In genomic region chr9:127965953-127966352, GRCh38 we compare ENCODE assay signal across 9 cellular contexts. TPM values are rescaled to one million over a fixed set of nuclear protein-coding genes. Genes with fewer than 3 reads are reported as not detected.
DNase-seq lines count a peak whose midpoint lies in the region; ATAC-seq and TF ChIP-seq lines count a peak whose summit lies in the region.
"Had no signal": no experiment of that assay in that cellular context is flagged by ENCODE, and none has a peak within 500 bp of the region (broad histone marks: within the 10 kb centered on the region; RNA-seq: fewer than 3 reads in every experiment).

No MANE protein-coding gene starts in this region.

- H3K4me3 ChIP-seq in iPS-18a (ENCODE audit: low read length) (no peak overlapping the region), smooth muscle cell (no peak overlapping the region), WERI-Rb-1 (ENCODE audit: low read depth, low read length) (no peak overlapping the region)

- H3F3A ChIP-seq in smooth muscle cell (ENCODE audit: low read depth) = peaks cover 23% of the 10 kb centered on the region

- peak; percentile 38 for DNase-seq in HT-29 (ENCODE audit: low spot score)
- DNase-seq in smooth muscle cell (lab: John Stamatoyannopoulos, UW; ENCODE audit: unreplicated experiment) = no peak
- DNase-seq in LoVo (ENCODE audit: low spot score) = no peak
- DNase-seq in WERI-Rb-1 = no peak
- DNase-seq in activated effector memory CD4-positive, alpha-beta T cell treated with Interleukin-2 at 50 U/mL for 16 hours = no peak
- DNase-seq: activated effector memory CD4-positive, alpha-beta T cell treated with anti-CD3 and anti-CD28 coated beads, Interleukin-2, amount 50 U/mL, for 16 hours had no signal

- H2AFZ ChIP-seq in smooth muscle cell (ENCODE audit: low read depth) = no peak overlapping the region

- peaks cover 58% of the 10 kb centered on the region for H3K4me1 Mint-ChIP-seq in activated T-helper 17 cell treated with anti-CD3 and anti-CD28 coated beads, Interleukin-2, amount 50 U/mL, for 72 hours

- no peak for ATAC-seq in activated T-helper 17 cell treated with anti-CD3 and anti-CD28 coated beads, Interleukin-2, amount 50 U/mL, for 72 hours (replicated peaks)
- ATAC-seq in GM18519 (IDR thresholded peaks at IDR 0.05; ENCODE audit: low FRiP score, unreplicated experiment) = no peak

- peaks cover 73% of the 10 kb centered on the region for H3K79me2 ChIP-seq in smooth muscle cell (ENCODE audit: low read depth)

- H3K9ac ChIP-seq in iPS-18a (ENCODE audit: low read length) (peak overlapping the region; percentile 1), smooth muscle cell (ENCODE audit: low read depth) (peak overlapping the region; percentile 75)

- H3K27me3 Mint-ChIP-seq in activated T-helper 17 cell treated with anti-CD3 and anti-CD28 coated beads, Interleukin-2, amount 50 U/mL, for 72 hours = no peaks in the 10 kb centered on the region

- H3K9me3 Mint-ChIP-seq in activated T-helper 17 cell treated with anti-CD3 and anti-CD28 coated beads, Interleukin-2, amount 50 U/mL, for 72 hours = no peaks in the 10 kb centered on the region

- peak overlapping the region; percentile 88 for H3K27ac Mint-ChIP-seq in activated T-helper 17 cell treated with anti-CD3 and anti-CD28 coated beads, Interleukin-2, amount 50 U/mL, for 72 hours

- no peak for TF ChIP-seq CTCF in smooth muscle cell (IDR thresholded peaks at IDR 0.05; ENCODE audit: borderline replicate concordance, insufficient read depth, poor library complexity, severe bottlenecking)
- TF ChIP-seq CTCF in WERI-Rb-1 (IDR thresholded peaks at IDR 0.05; ENCODE audit: low read depth, low read length) = no peak

- no peaks in the 10 kb centered on the region for H3K27me3 ChIP-seq in iPS-18a (ENCODE audit: control insufficient read depth, insufficient read depth, low read length)
- no peaks in the 10 kb centered on the region for H3K27me3 ChIP-seq in smooth muscle cell (ENCODE audit: low read depth)
- no peaks in the 10 kb centered on the region for H3K27me3 ChIP-seq in WERI-Rb-1 (ENCODE audit: insufficient read depth, low read depth, severe bottlenecking)

- H3K36me3 ChIP-seq in iPS-18a (ENCODE audit: control insufficient read depth, low read depth, low read length) (no peaks in the 10 kb centered on the region), smooth muscle cell (ENCODE audit: low read depth) (no peaks in the 10 kb centered on the region), WERI-Rb-1 (peaks cover 13% of the 10 kb centered on the region)

- peaks cover 9% of the 10 kb centered on the region for H4K20me1 ChIP-seq in smooth muscle cell (ENCODE audit: low read depth)

- peaks cover 12% of the 10 kb centered on the region for H3K36me3 Mint-ChIP-seq in activated T-helper 17 cell treated with anti-CD3 and anti-CD28 coated beads, Interleukin-2, amount 50 U/mL, for 72 hours (ENCODE audit: low read depth)

- peak overlapping the region; percentile 5 for H3K4me2 ChIP-seq in smooth muscle cell

- H3K9me3 ChIP-seq in iPS-18a (ENCODE audit: control insufficient read depth, low read depth, low read length) = no peaks in the 10 kb centered on the region
- H3K9me3 ChIP-seq in smooth muscle cell (replicated peaks; ENCODE audit: low read depth) = no peaks in the 10 kb centered on the region
- H3K9me3 ChIP-seq in WERI-Rb-1 (ENCODE audit: severe bottlenecking) = no peaks in the 10 kb centered on the region

- H3K4me1 ChIP-seq in iPS-18a (ENCODE audit: control insufficient read depth, low read depth, low read length) (peaks cover 10% of the 10 kb centered on the region), smooth muscle cell (ENCODE audit: low read depth) (peaks cover 20% of the 10 kb centered on the region)

- WGBS in smooth muscle cell (ENCODE audit: low lambda C conversion rate) = 82% methylated on average over 6 of the region's 6 CpGs

- H3K4me3 Mint-ChIP-seq in activated T-helper 17 cell treated with anti-CD3 and anti-CD28 coated beads, Interleukin-2, amount 50 U/mL, for 72 hours = peak overlapping the region; percentile 96

- H3K27ac ChIP-seq in iPS-18a (ENCODE audit: low read length) (peak overlapping the region; percentile 18), smooth muscle cell (ENCODE audit: low read depth) (peak overlapping the region; percentile 98), WERI-Rb-1 (no peak overlapping the region)

RNA-seq across cellular contexts. Expression of gene EEIG1, which starts 14.8 kb away (rescaled TPM):
- 36.0 and 45.3 TPM in 2 replicates for total RNA-seq in HT-29 (2014; rRNA removed; shearing (Covaris generic))
- total RNA-seq in activated T-helper 17 cell treated with anti-CD3 and anti-CD28 coated beads, Interleukin-2, amount 50 U/mL, for 72 hours = 10 to 100 TPM; 29.6 to 37.8 TPM
- total RNA-seq in smooth muscle cell = 9.2 and 21.2 TPM in 2 replicates
- 18.1 and 19.4 TPM in 2 replicates for polyA plus RNA-seq in smooth muscle cell

RNA-seq across cellular contexts. Expression of gene DPM2, which starts 28.3 kb away (rescaled TPM):
- total RNA-seq in HT-29 (2014; rRNA removed; shearing (Covaris generic)) = 44.3 and 47.0 TPM in 2 replicates
- 10 to 100 TPM; 29.4 to 54.5 TPM for total RNA-seq in activated T-helper 17 cell treated with anti-CD3 and anti-CD28 coated beads, Interleukin-2, amount 50 U/mL, for 72 hours
- total RNA-seq in smooth muscle cell = 23.6 and 26.0 TPM in 2 replicates
- polyA plus RNA-seq in smooth muscle cell = 68.5 and 72.8 TPM in 2 replicates

RNA-seq across cellular contexts. Expression of gene PIP5KL1, which starts 35.4 kb away (rescaled TPM):
- total RNA-seq in HT-29 (2014; rRNA removed; shearing (Covaris generic)) = 1.2 and 3.8 TPM in 2 replicates
- 1 to 10 TPM; 2.6 to 3.7 TPM for total RNA-seq in activated T-helper 17 cell treated with anti-CD3 and anti-CD28 coated beads, Interleukin-2, amount 50 U/mL, for 72 hours
- 1.1 and 9.2 TPM in 2 replicates for total RNA-seq in smooth muscle cell
- polyA plus RNA-seq in smooth muscle cell = 2.7 and 9.7 TPM in 2 replicates

RNA-seq across cellular contexts. Expression of gene ST6GALNAC4, which starts 49.1 kb away (rescaled TPM):
- 60.1 and 84.2 TPM in 2 replicates for total RNA-seq in HT-29 (2014; rRNA removed; shearing (Covaris generic))
- total RNA-seq in activated T-helper 17 cell treated with anti-CD3 and anti-CD28 coated beads, Interleukin-2, amount 50 U/mL, for 72 hours = 10 to 100 TPM; 19.6 to 19.8 TPM
- 5.3 and 22.5 TPM in 2 replicates for total RNA-seq in smooth muscle cell
- 12.1 and 13.6 TPM in 2 replicates for polyA plus RNA-seq in smooth muscle cell
